ENCODE assay signal across 12 cellular contexts in genomic region chr18:67766930-67767329, GRCh38.
DNase-seq lines count a peak whose midpoint lies in the region; ATAC-seq, FAIRE-seq and TF ChIP-seq lines count a peak whose summit lies in the region.
"Had no signal": no experiment of that assay in that cellular context is flagged by ENCODE, and none has a peak within 500 bp of the region (broad histone marks: within the 10 kb centered on the region; RNA-seq: fewer than 3 reads in every experiment).

No MANE protein-coding gene starts in this region.

- no peak for TF ChIP-seq POLR2A in IMR-90 (IDR thresholded peaks at IDR 0.05; ENCODE audit: low read depth, low read length)
- no peak for TF ChIP-seq POLR2A in endothelial cell of umbilical vein (IDR thresholded peaks at IDR 0.05; ENCODE audit: low read depth, low read length)
- TF ChIP-seq POLR2A in tibial nerve (IDR thresholded peaks at IDR 0.05) = no peak

- POLR2A ChIA-PET in IMR-90 (lab: Charles Lee; ENCODE audit: unreplicated experiment) = interaction anchor here (0.6 kb wide), 1 partner anchor 83 kb away, joined by 6 read pairs; no protein-coding TSS in a partner anchor
- POLR2A ChIA-PET in endothelial cell of umbilical vein (lab: Charles Lee) = no interaction called here

- no peak overlapping the region for H3K18ac ChIP-seq in IMR-90 (ENCODE audit: low read depth, low read length)

- no peaks in the 10 kb centered on the region for H3K9me3 ChIP-seq in IMR-90 (ENCODE audit: control insufficient read depth, insufficient read depth, low read length)
- no peaks in the 10 kb centered on the region for H3K9me3 ChIP-seq in endothelial cell of umbilical vein (replicated peaks; ENCODE audit: control insufficient read depth, insufficient read depth, low read length)
- H3K9me3 ChIP-seq in tibial nerve = no peaks in the 10 kb centered on the region

- no peak overlapping the region for H2BK15ac ChIP-seq in IMR-90 (ENCODE audit: low read depth, low read length)

- no peak overlapping the region for H4K8ac ChIP-seq in IMR-90 (ENCODE audit: low read depth in 2 of 2, low read length in 2 of 2)

- H3K14ac ChIP-seq in IMR-90 (replicated peaks; ENCODE audit: low read depth, low read length) = no peak overlapping the region

- TF ChIP-seq CTCF in IMR-90 (conservative IDR thresholded peaks at IDR 0.05; ENCODE audit: low read depth, low read length) (no peak), endothelial cell of umbilical vein (IDR thresholded peaks at IDR 0.05; ENCODE audit: extremely low read depth in 1 of 2, insufficient read depth in 1 of 2, low read depth in 1 of 2, low read length in 2 of 2) (no peak), tibial nerve (IDR thresholded peaks at IDR 0.05) (no peak)

- H3K79me2 ChIP-seq in ACC112 (ENCODE audit: control insufficient read depth, insufficient read depth, low read length, unreplicated experiment) = no peaks in the 10 kb centered on the region
- H3K79me2 ChIP-seq in endothelial cell of umbilical vein (ENCODE audit: control insufficient read depth, insufficient read depth, low read length) = no peaks in the 10 kb centered on the region

- intact Hi-C loops in IMR-90 (cut with micrococcal nuclease) = no loop called here
- intact Hi-C loops in endothelial cell of umbilical vein (cut with micrococcal nuclease) = no loop called here

- H3K4me2 ChIP-seq in IMR-90 (ENCODE audit: low read depth, low read length) (no peak overlapping the region), endothelial cell of umbilical vein (ENCODE audit: insufficient read depth, low read length) (no peak overlapping the region)

- no peaks in the 10 kb centered on the region for H3K79me1 ChIP-seq in IMR-90 (ENCODE audit: low read depth in 1 of 2, low read length in 2 of 2)

- H3K27me3 ChIP-seq in ACC112 (ENCODE audit: insufficient read depth, low read length) = no peaks in the 10 kb centered on the region
- H3K27me3 ChIP-seq in IMR-90 (ENCODE audit: control insufficient read depth, insufficient read depth, low read length) = no peaks in the 10 kb centered on the region
- no peaks in the 10 kb centered on the region for H3K27me3 ChIP-seq in endothelial cell of umbilical vein (ENCODE audit: control insufficient read depth in 2 of 2, insufficient read depth in 2 of 2, low read length in 2 of 2)
- H3K27me3 ChIP-seq in tibial nerve = no peaks in the 10 kb centered on the region

- H2AK5ac ChIP-seq in IMR-90 (ENCODE audit: low read depth, low read length) = no peak overlapping the region

- BruUV-seq in IMR-90 (replicated peaks; lab: Mats Ljungman, UMichigan) (no TSS peak), endothelial cell of umbilical vein (replicated peaks; lab: Mats Ljungman, UMichigan) (no TSS peak)

- DNase-seq in IMR-90 (peak; percentile 99), endothelial cell of umbilical vein (ENCODE audit: low read depth, low spot score) (peak; percentile 78), 8988T (no peak), tibial nerve (ENCODE audit: low spot score in 2 of 2) (no peak)
- DNase-seq: activated CD8-positive, alpha-beta memory T cell treated with anti-CD3 and anti-CD28 coated beads, Interleukin-2, amount 10 ng/mL, durations not matched to agents 7 days and 5 days; CD4-positive, CD25-positive, alpha-beta regulatory T cell; cortex of kidney; NCI-H1694 treated with DMSO at 0.1 percent for 48 hours had no signal

- H2BK120ac ChIP-seq in IMR-90 (ENCODE audit: low read depth, low read length) = no peak overlapping the region

- H3K9ac ChIP-seq in IMR-90 (ENCODE audit: low read depth, low read length) (no peak overlapping the region), endothelial cell of umbilical vein (replicated peaks; ENCODE audit: extremely low read depth, insufficient read depth, low read length) (no peak overlapping the region)

- in situ Hi-C loops in IMR-90 (cut with MboI; ENCODE audit: low sequenced_read_pairs) = no loop called here

- peak overlapping the region; percentile 15 for H2BK20ac ChIP-seq in IMR-90 (ENCODE audit: low read depth, low read length)

- H2BK5ac ChIP-seq in IMR-90 (ENCODE audit: low read depth, low read length, poor library complexity, severe bottlenecking) = peak overlapping the region; percentile 76

- H3K4me3 ChIP-seq in ACC112 (ENCODE audit: low read depth, low read length) (no peak overlapping the region), IMR-90 (ENCODE audit: insufficient read depth, low read depth, low read length) (no peak overlapping the region), endothelial cell of umbilical vein (replicated peaks in 1 of 3; ENCODE audit: insufficient read depth in 1 of 3, low read depth in 1 of 3, low read length in 3 of 3) (no peak overlapping the region), tibial nerve (no peak overlapping the region)

- no peak overlapping the region for H4K5ac ChIP-seq in IMR-90 (ENCODE audit: low read depth, low read length)

- CTCF ChIA-PET in IMR-90 (lab: Yijun Ruan, JAX) (no interaction called here), endothelial cell of umbilical vein (lab: Charles Lee) (interaction anchor here (0.8 to 1.5 kb wide), 2 partner anchors 16 to 17 kb away, joined by 3 read pairs; no protein-coding TSS in a partner anchor)

- H3K4me1 ChIP-seq in ACC112 (ENCODE audit: control insufficient read depth, insufficient read depth, low read length, unreplicated experiment) = peaks cover 23% of the 10 kb centered on the region
- peaks cover 7% of the 10 kb centered on the region for H3K4me1 ChIP-seq in IMR-90 (ENCODE audit: control insufficient read depth, insufficient read depth, low read length)
- peaks cover 7% of the 10 kb centered on the region for H3K4me1 ChIP-seq in endothelial cell of umbilical vein (ENCODE audit: control insufficient read depth, extremely low read depth, insufficient read depth, low read length)
- no peaks in the 10 kb centered on the region for H3K4me1 ChIP-seq in tibial nerve

- dilution Hi-C loops in IMR-90 (cut with HindIII; ENCODE audit: low sequenced_read_pairs, unreplicated experiment) (no loop called here), endothelial cell of umbilical vein (cut with MboI; ENCODE audit: extremely low pct_ligation_motif_present, low sequenced_read_pairs) (no loop called here)

- H3K56ac ChIP-seq in IMR-90 (ENCODE audit: extremely low read depth, insufficient read depth, low read length) = no peak overlapping the region

- ATAC-seq in GM19463 (IDR thresholded peaks at IDR 0.05; ENCODE audit: unreplicated experiment) = peak; percentile 86
- peak; percentile 88 for ATAC-seq in IMR-90 (ENCODE audit: low read depth)
- ATAC-seq in esophagus mucosa = no peak
- ATAC-seq in HG03159 (IDR thresholded peaks at IDR 0.05; ENCODE audit: unreplicated experiment) = no peak
- ATAC-seq: activated CD8-positive, alpha-beta memory T cell treated with anti-CD3 and anti-CD28 coated beads, Interleukin-2, amount 10 ng/mL, durations not matched to agents 7 days and 5 days had no signal

- no peak overlapping the region for H4K91ac ChIP-seq in IMR-90 (ENCODE audit: insufficient read depth, low read depth, low read length)

- H3K27ac ChIP-seq in ACC112 (ENCODE audit: low read depth, low read length) (peak overlapping the region; percentile 88), IMR-90 (ENCODE audit: insufficient read depth, low read length) (no peak overlapping the region), endothelial cell of umbilical vein (ENCODE audit: insufficient read depth, low read depth, low read length) (no peak overlapping the region), tibial nerve (no peak overlapping the region)

- H3K23ac ChIP-seq in IMR-90 (ENCODE audit: low read depth, low read length) = no peak overlapping the region

- no peaks in the 10 kb centered on the region for H3K9me1 ChIP-seq in IMR-90 (ENCODE audit: insufficient read depth, low read length)
- H3K9me1 ChIP-seq in endothelial cell of umbilical vein (replicated peaks; ENCODE audit: control insufficient read depth, extremely low read depth, insufficient read depth, low read length) = no peaks in the 10 kb centered on the region

- TF ChIP-seq RAD21 in IMR-90 (IDR thresholded peaks at IDR 0.05; ENCODE audit: low read length) = no peak

- TF ChIP-seq EP300 in tibial nerve (IDR thresholded peaks at IDR 0.05) = no peak

- H3K36me3 ChIP-seq in ACC112 (ENCODE audit: insufficient read depth, low read length) = no peaks in the 10 kb centered on the region
- H3K36me3 ChIP-seq in IMR-90 (ENCODE audit: control insufficient read depth, insufficient read depth, low read length) = no peaks in the 10 kb centered on the region
- H3K36me3 ChIP-seq in endothelial cell of umbilical vein (ENCODE audit: control insufficient read depth in 2 of 2, extremely low read depth in 1 of 2, insufficient read depth in 2 of 2, low read length in 2 of 2) = no peaks in the 10 kb centered on the region
- no peaks in the 10 kb centered on the region for H3K36me3 ChIP-seq in tibial nerve

- no peak overlapping the region for H3K4ac ChIP-seq in IMR-90 (ENCODE audit: low read depth, low read length)

- H2AFZ ChIP-seq in ACC112 (ENCODE audit: low read length, unreplicated experiment) (no peak overlapping the region), IMR-90 (replicated peaks; ENCODE audit: low read length, poor library complexity) (no peak overlapping the region), endothelial cell of umbilical vein (ENCODE audit: low read depth, low read length) (no peak overlapping the region)

- no peak overlapping the region for H2AK9ac ChIP-seq in IMR-90 (replicated peaks; ENCODE audit: low read depth, low read length, poor library complexity)

- FAIRE-seq in endothelial cell of umbilical vein (lab: Jason Lieb, UNC) = no peak

- H4K20me1 ChIP-seq in IMR-90 (ENCODE audit: insufficient read depth, low read length) (no peaks in the 10 kb centered on the region), endothelial cell of umbilical vein (replicated peaks; ENCODE audit: control insufficient read depth, extremely low read depth, insufficient read depth, low read length) (no peaks in the 10 kb centered on the region)

TF ChIP-seq in IMR-90, 13 proteins besides CTCF, POLR2A, EP300 and RAD21 (continues in another document):
- TF ChIP-seq CEBPB (IDR thresholded peaks at IDR 0.05; ENCODE audit: low read depth, low read length) (peak; percentile 95), NFE2L2 (IDR thresholded peaks at IDR 0.05; ENCODE audit: low read depth, low read length) (no peak), CHD1 (IDR thresholded peaks at IDR 0.05; ENCODE audit: low read depth, low read length) (no peak), RCOR1 (IDR thresholded peaks at IDR 0.05; ENCODE audit: insufficient replicate concordance, low read length) (no peak), MAFK (IDR thresholded peaks at IDR 0.05; ENCODE audit: low read depth, low read length) (peak; percentile 17; the same call in 1 of the 2 replicates), RFX5 (IDR thresholded peaks at IDR 0.05; ENCODE audit: low read depth, low read length) (peak; percentile 63)

TF ChIP-seq in endothelial cell of umbilical vein, 7 proteins besides CTCF, POLR2A, EP300 and RAD21:
- TF ChIP-seq FOS (IDR thresholded peaks at IDR 0.05; ENCODE audit: borderline replicate concordance, insufficient read depth, low read length) (peak; percentile 17), MYC (IDR thresholded peaks at IDR 0.05; ENCODE audit: low read depth, low read length) (no peak), JUN (IDR thresholded peaks at IDR 0.05; ENCODE audit: borderline replicate concordance, insufficient read depth, insufficient read length, low read depth) (peak; percentile 59)

Comparison
In these comparisons a context has a peak if more than half of its experiments do, and no peak if none do; other contexts are left out.
1. ATAC-seq: peak in GM19463 (single experiment) and IMR-90 (single experiment); none in esophagus mucosa (single experiment) and HG03159 (single experiment).
2. DNase-seq: peak in IMR-90 (single experiment) and endothelial cell of umbilical vein (single experiment); none in 8988T (single experiment) and tibial nerve (0 of 2).